Comparison of ENCODE assay signal across 27 cellular contexts in genomic region chr2:155320236-155320635, GRCh38.
"Had no signal": no experiment of that assay in that cellular context is flagged by ENCODE, and none has a peak within 500 bp of the region (broad histone marks: within the 10 kb centered on the region; RNA-seq: fewer than 3 reads in every experiment).

No MANE protein-coding gene starts in this region.

- H3K4me3 ChIP-seq: colonic mucosa, coronary artery, dorsolateral prefrontal cortex, esophagus muscularis mucosa, esophagus squamous epithelium, gastrocnemius medialis, gastroesophageal sphincter, heart left ventricle, heart right ventricle had no signal

- H3K27me3 ChIP-seq: colonic mucosa, esophagus muscularis mucosa, esophagus squamous epithelium, foreskin keratinocyte, gastrocnemius medialis, gastroesophageal sphincter, heart left ventricle, heart right ventricle had no signal

- H3K27ac ChIP-seq: colonic mucosa, coronary artery, dorsolateral prefrontal cortex, epithelial cell of prostate, esophagus muscularis mucosa, esophagus squamous epithelium, foreskin keratinocyte, gastrocnemius medialis, gastroesophageal sphincter, heart left ventricle, heart right ventricle had no signal

- H3K9me3 ChIP-seq: colonic mucosa, esophagus muscularis mucosa, esophagus squamous epithelium, gastrocnemius medialis, gastroesophageal sphincter, heart right ventricle had no signal

- FAIRE-seq: colon, endometrium, endothelial cell of umbilical vein had no signal

- DNase-seq: colonic mucosa; cortex of kidney; dermis blood vessel endothelial cell; dorsolateral prefrontal cortex; effector CD4-positive, alpha-beta T cell; effector CD8-positive, alpha-beta T cell; effector memory CD4-positive, alpha-beta T cell; effector memory CD8-positive, alpha-beta T cell; endodermal cell; erythroblast; esophagus squamous epithelium; foreskin fibroblast; foreskin keratinocyte; foreskin melanocyte; gastrocnemius medialis; glutamatergic neuron; head of caudate nucleus; heart left ventricle; heart right ventricle had no signal

- ATAC-seq: effector memory CD8-positive, alpha-beta T cell; esophagus mucosa; foreskin keratinocyte; gastrocnemius medialis; gastroesophageal sphincter; heart left ventricle; heart right ventricle had no signal

- H3K4me1 ChIP-seq: colonic mucosa, esophagus muscularis mucosa, esophagus squamous epithelium, foreskin keratinocyte, gastrocnemius medialis, gastroesophageal sphincter, heart left ventricle, heart right ventricle had no signal

- H3K36me3 ChIP-seq: colonic mucosa, esophagus muscularis mucosa, esophagus squamous epithelium, gastrocnemius medialis, gastroesophageal sphincter, heart left ventricle, heart right ventricle had no signal
